17 cellular contexts compared by ENCODE assay signal in the genomic region with DNA sequence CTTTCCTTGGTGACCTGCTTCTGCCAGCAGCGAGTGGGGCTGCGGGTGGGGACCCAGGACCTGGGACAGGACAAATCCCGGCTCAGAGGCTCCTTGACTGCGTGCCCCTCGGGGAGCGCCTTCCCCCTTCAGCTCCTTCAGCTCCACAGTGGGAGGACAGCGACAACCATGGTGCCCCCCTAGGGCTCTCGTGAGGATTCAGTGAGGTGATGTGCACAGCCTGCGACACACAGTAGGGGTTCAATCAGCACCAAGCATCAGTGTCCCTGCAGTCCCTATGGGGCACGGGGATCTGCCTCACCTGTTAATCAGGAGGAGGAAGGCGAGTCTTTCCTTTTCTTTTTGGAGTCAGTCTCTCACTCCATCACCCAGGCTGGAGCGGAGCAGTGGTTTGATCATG.
DNase-seq lines count a peak whose midpoint lies in the region; ATAC-seq and TF ChIP-seq lines count a peak whose summit lies in the region.
"Had no signal": no experiment of that assay in that cellular context is flagged by ENCODE, and none has a peak within 500 bp of the region (broad histone marks: within the 10 kb centered on the region; RNA-seq: fewer than 3 reads in every experiment).

No MANE protein-coding gene starts in this region.

- no peak overlapping the region for H3K9ac ChIP-seq in neuronal stem cell (ENCODE audit: low read depth, low read length, poor library complexity)
- H3K9ac ChIP-seq: BLaER1 had no signal

- H3K18ac ChIP-seq in neuronal stem cell (ENCODE audit: low read length), result peak overlapping the region; percentile 84

- CTCF ChIA-PET in OCI-LY7 (lab: Charles Lee; ENCODE audit: unreplicated experiment), result no interaction called here

- H3K4me2 ChIP-seq in neuronal stem cell (ENCODE audit: insufficient read depth, low read length, poor library complexity, severe bottlenecking), result no peak overlapping the region
- H3K4me2 ChIP-seq in OCI-LY7 (ENCODE audit: low read length), result no peak overlapping the region
- H3K4me2 ChIP-seq: BLaER1 had no signal

- H3K27me3 ChIP-seq in heart left ventricle (peaks cover 0 to 4% (median 0%) of the 10 kb centered on the region in 9 donors), neuronal stem cell (ENCODE audit: control insufficient read depth in 3 of 3, insufficient read depth in 3 of 3, low read depth in 1 of 3, low read length in 3 of 3) (no peaks in the 10 kb centered on the region)
- H3K27me3 ChIP-seq: BLaER1 had no signal

- H3K27ac ChIP-seq in heart left ventricle (no peak overlapping the region), neuronal stem cell (replicated peaks; ENCODE audit: low read length) (no peak overlapping the region), OCI-LY7 (ENCODE audit: low read depth, low read length, poor library complexity, severe bottlenecking) (no peak overlapping the region)
- H3K27ac ChIP-seq: BLaER1, HL-60 had no signal

- DNase-seq in Right ventricle myocardium inferior (ENCODE audit: missing footprints) (peak; percentile 41), heart left ventricle (no peak), chondrocyte (ENCODE audit: low spot score) (peak; percentile 80), neuronal stem cell (ENCODE audit: low spot score) (no peak), NCI-H82 (lab: John Stamatoyannopoulos, UW) (no peak), OCI-LY7 (ENCODE audit: low spot score) (no peak), endothelial cell (ENCODE audit: low spot score) (no peak)
- DNase-seq: 8988T, AML-193, Caco-2, DND-41, GDM1, GOT3, HFFc6 had no signal

- TF ChIP-seq CTCF in heart left ventricle (IDR thresholded peaks at IDR 0.05) (no peak), chondrocyte (IDR thresholded peaks at IDR 0.05) (no peak), OCI-LY7 (conservative IDR thresholded peaks at IDR 0.05; ENCODE audit: low read length) (no peak), endothelial cell (IDR thresholded peaks at IDR 0.05; ENCODE audit: unreplicated experiment) (no peak)

- H3K9me3 ChIP-seq in heart left ventricle (no peaks in the 10 kb centered on the region), neuronal stem cell (replicated peaks in 1 of 2; ENCODE audit: control insufficient read depth in 2 of 2, insufficient read depth in 1 of 2, low read depth in 1 of 2, low read length in 2 of 2) (no peaks in the 10 kb centered on the region), OCI-LY7 (ENCODE audit: low read length) (no peaks in the 10 kb centered on the region)
- H3K9me3 ChIP-seq: BLaER1, Caco-2, HAP-1 had no signal

- no peak overlapping the region for H2BK12ac ChIP-seq in neuronal stem cell (ENCODE audit: low read length)

- H3K4ac ChIP-seq in neuronal stem cell (ENCODE audit: low read length), result no peak overlapping the region

- H4K91ac ChIP-seq in neuronal stem cell (ENCODE audit: low read depth, low read length, poor library complexity), result no peak overlapping the region

- H3K79me2 ChIP-seq in OCI-LY7 (ENCODE audit: insufficient read depth, low read depth, low read length), result no peaks in the 10 kb centered on the region

- H3K9me3 Mint-ChIP-seq in chondrocyte (ENCODE audit: low read depth) (no peaks in the 10 kb centered on the region), endothelial cell (ENCODE audit: unreplicated experiment) (no peaks in the 10 kb centered on the region)
- H3K9me3 Mint-ChIP-seq: HFFc6 had no signal

- BruUV-seq in OCI-LY7 (replicated peaks; lab: Mats Ljungman, UMichigan), result no TSS peak

- H3K4me1 ChIP-seq in heart left ventricle (peaks cover 0 to 27% (median 15%) of the 10 kb centered on the region in 12 donors), neuronal stem cell (ENCODE audit: control insufficient read depth in 2 of 2, insufficient read depth in 1 of 2, low read depth in 1 of 2, low read length in 2 of 2) (peaks cover 0 to 2% of the 10 kb centered on the region in 2 donors), OCI-LY7 (ENCODE audit: insufficient read depth, low read length, poor library complexity, severe bottlenecking) (peaks cover 4% of the 10 kb centered on the region)

- H2AK5ac ChIP-seq in neuronal stem cell (ENCODE audit: low read depth, low read length), result peak overlapping the region; percentile 60

- POLR2A ChIA-PET in OCI-LY7 (lab: Charles Lee), result no interaction called here

- no peaks in the 10 kb centered on the region for H3K36me3 Mint-ChIP-seq in chondrocyte (ENCODE audit: low read depth)
- peaks cover 4% of the 10 kb centered on the region for H3K36me3 Mint-ChIP-seq in endothelial cell (ENCODE audit: low read depth, unreplicated experiment)

- ATAC-seq in Right ventricle myocardium inferior, result no peak
- ATAC-seq in heart left ventricle, result no peak

- H3K4me3 Mint-ChIP-seq in chondrocyte (ENCODE audit: unreplicated experiment) (no peak overlapping the region), endothelial cell (ENCODE audit: unreplicated experiment) (no peak overlapping the region)
- H3K4me3 Mint-ChIP-seq: HFFc6 had no signal

- H3K4me1 Mint-ChIP-seq in chondrocyte (ENCODE audit: low read depth) (peaks cover 32% of the 10 kb centered on the region), endothelial cell (ENCODE audit: unreplicated experiment) (peaks cover 4% of the 10 kb centered on the region)

- H3K14ac ChIP-seq in neuronal stem cell (ENCODE audit: low read length), result no peak overlapping the region

- H3K23ac ChIP-seq in neuronal stem cell (ENCODE audit: low read depth, low read length, poor library complexity), result no peak overlapping the region

- peak overlapping the region; percentile 14 for H2BK15ac ChIP-seq in neuronal stem cell (ENCODE audit: low read length)

- no peaks in the 10 kb centered on the region for H3K79me1 ChIP-seq in neuronal stem cell (ENCODE audit: low read depth, low read length)

- H3K36me3 ChIP-seq in heart left ventricle (peaks cover 0 to 3% (median 0%) of the 10 kb centered on the region in 9 donors), neuronal stem cell (replicated peaks in 1 of 2; ENCODE audit: control insufficient read depth in 2 of 2, insufficient read depth in 2 of 2, low read length in 2 of 2) (peaks cover 0 to 18% of the 10 kb centered on the region in 2 donors), OCI-LY7 (ENCODE audit: insufficient read depth, low read length) (no peaks in the 10 kb centered on the region)
- H3K36me3 ChIP-seq: BLaER1, HAP-1 had no signal

- H2AFZ ChIP-seq in neuronal stem cell (ENCODE audit: low read length) (no peak overlapping the region), OCI-LY7 (ENCODE audit: low read length) (no peak overlapping the region)

- WGBS in heart left ventricle, 4 donors, result 84 to 88% (median 86%) methylated on average over 11 to 12 of the region's 12 CpGs
- WGBS in neuronal stem cell (ENCODE audit: extremely low coverage in 2 of 2, insufficient read length in 2 of 2, insufficient replicate concordance in 1 of 2), 2 donors, result no CpG with 5 or more reads among the region's 12 CpGs

- intact Hi-C loops in Right ventricle myocardium inferior (cut with DNase I) (no loop called here), heart left ventricle (cut with DNase I) (loop anchor here in 3 of 10 donors (5.0 to 10.0 kb wide), 3 partner anchors 191 to 1864 kb away; no protein-coding TSS in a partner anchor), OCI-LY7 (cut with micrococcal nuclease; ENCODE audit: unreplicated experiment) (no loop called here)

- no peaks in the 10 kb centered on the region; the same call in 1 of the 2 replicates for H4K20me1 ChIP-seq in OCI-LY7 (ENCODE audit: insufficient read depth, low read length)
- H4K20me1 ChIP-seq: BLaER1 had no signal

- no peak overlapping the region for H3K27ac Mint-ChIP-seq in chondrocyte (ENCODE audit: unreplicated experiment)
- H3K27ac Mint-ChIP-seq in endothelial cell (ENCODE audit: unreplicated experiment), result no peak overlapping the region
- H3K27ac Mint-ChIP-seq: HFFc6 had no signal

- H3K4me3 ChIP-seq in heart left ventricle (no peak overlapping the region), neuronal stem cell (ENCODE audit: low read length in 2 of 2) (no peak overlapping the region), OCI-LY7 (ENCODE audit: low read depth, low read length, poor library complexity, severe bottlenecking) (no peak overlapping the region)
- H3K4me3 ChIP-seq: BLaER1, HAP-1 had no signal

- no peak for TF ChIP-seq POLR2A in heart left ventricle (IDR thresholded peaks at IDR 0.05)

- H2BK5ac ChIP-seq in neuronal stem cell (ENCODE audit: low read length), result no peak overlapping the region

- H4K8ac ChIP-seq in neuronal stem cell (ENCODE audit: low read depth, low read length), result no peak overlapping the region

- H3K27me3 Mint-ChIP-seq in chondrocyte (ENCODE audit: low read depth) (peaks cover 4% of the 10 kb centered on the region), endothelial cell (ENCODE audit: unreplicated experiment) (peaks cover 18% of the 10 kb centered on the region)

- no peak overlapping the region for H2BK120ac ChIP-seq in neuronal stem cell (ENCODE audit: low read depth, low read length)

- no peaks in the 10 kb centered on the region for H3K9me2 ChIP-seq in OCI-LY7 (ENCODE audit: insufficient read depth, low read length)

Comparison
In these comparisons a context has a peak if more than half of its experiments do, and no peak if none do; other contexts are left out.
1. DNase-seq: peak in Right ventricle myocardium inferior (single experiment) and chondrocyte (single experiment); none in heart left ventricle (0 of 5), neuronal stem cell (single experiment), NCI-H82 (single experiment), OCI-LY7 (single experiment) and endothelial cell (single experiment).